1 cellular context compared by ENCODE assay signal in genomic region chr6:27138398-27138797, GRCh38.
TF ChIP-seq lines count a peak whose summit lies in the region.

No MANE protein-coding gene starts in this region.

TF ChIP-seq in K562, 482 proteins besides CTCF, POLR2A, EP300 and RAD21 (continued from another document and continues in another):
- TF ChIP-seq HINFP (tag; conservative IDR thresholded peaks at IDR 0.05; ENCODE audit: low read depth) (no peak), EWSR1 (IDR thresholded peaks at IDR 0.05; ENCODE audit: borderline replicate concordance, low read depth, partially characterized antibody) (no peak), TRIM25 (IDR thresholded peaks at IDR 0.05; ENCODE audit: borderline replicate concordance) (no peak), AFF1 (IDR thresholded peaks at IDR 0.05; ENCODE audit: low read depth in 1 of 2, partially characterized antibody in 2 of 2) (peak in 1 of 2 experiments; percentile 13), TRIM24 (IDR thresholded peaks at IDR 0.05) (no peak), ZC3H11A (IDR thresholded peaks at IDR 0.05; ENCODE audit: low read depth, low read length) (no peak), HDAC2 (IDR thresholded peaks at IDR 0.05) (no peak; the same call in 1 of the 2 replicates), NEUROD1 (IDR thresholded peaks at IDR 0.05; ENCODE audit: borderline replicate concordance, low read depth, low read length, partially characterized antibody) (no peak), HMGN3 (IDR thresholded peaks at IDR 0.05; ENCODE audit: borderline replicate concordance, extremely low read depth, insufficient read length, low read depth, low read length) (no peak), CGGBP1 (CRISPR knock-in tag; IDR thresholded peaks at IDR 0.05) (no peak; the same call in 1 of the 2 replicates), ZNF280A (IDR thresholded peaks at IDR 0.05; ENCODE audit: low read depth, partially characterized antibody) (no peak), SMAD2 (IDR thresholded peaks at IDR 0.05; ENCODE audit: low read depth, low read length) (no peak), IRF9 (tag; IDR thresholded peaks at IDR 0.05) (no peak), ZNF668 (CRISPR knock-in tag; IDR thresholded peaks at IDR 0.05) (no peak), ATF4 (CRISPR knock-in tag; IDR thresholded peaks at IDR 0.05) (peak; percentile 85), POLR3G (IDR thresholded peaks at IDR 0.05; ENCODE audit: extremely low read depth, insufficient read length, insufficient replicate concordance) (no peak), ZNF785 (CRISPR knock-in tag; IDR thresholded peaks at IDR 0.05) (no peak), VEZF1 (CRISPR knock-in tag; IDR thresholded peaks at IDR 0.05) (no peak), MCM3 (IDR thresholded peaks at IDR 0.05) (no peak), GATA2 (CRISPR knock-in tag; IDR thresholded peaks at IDR 0.05) (no peak), MTF1 (CRISPR knock-in tag; IDR thresholded peaks at IDR 0.05; ENCODE audit: borderline replicate concordance) (no peak), NCOR1 (IDR thresholded peaks at IDR 0.05) (peak; percentile 62), MTA3 (IDR thresholded peaks at IDR 0.05; ENCODE audit: borderline replicate concordance) (no peak), NFE2L1 (tag; IDR thresholded peaks at IDR 0.05; ENCODE audit: borderline replicate concordance, low read depth) (no peak), NFE2 (IDR thresholded peaks at IDR 0.05; ENCODE audit: low read depth) (no peak), BCLAF1 (IDR thresholded peaks at IDR 0.05; ENCODE audit: borderline replicate concordance in 1 of 2, control insufficient read depth in 1 of 2, low read depth in 2 of 2, low read length in 1 of 2) (peak in 1 of 2 experiments; percentile 72; a peak in 1 of 4 replicates), ZKSCAN3 (CRISPR knock-in tag; IDR thresholded peaks at IDR 0.05) (no peak), ZNF24 (IDR thresholded peaks at IDR 0.05) (no peak), ELF2 (CRISPR knock-in tag; IDR thresholded peaks at IDR 0.05) (no peak), KDM1A (IDR thresholded peaks at IDR 0.05) (no peak), E4F1 (CRISPR knock-in tag; IDR thresholded peaks at IDR 0.05; ENCODE audit: borderline replicate concordance) (no peak), HBP1 (CRISPR knock-in tag; IDR thresholded peaks at IDR 0.05) (no peak), RBM39 (optimal IDR thresholded peaks at IDR 0.05; ENCODE audit: low read depth, low read length) (no peak), ZNF77 (CRISPR knock-in tag; IDR thresholded peaks at IDR 0.05) (no peak), FUS (optimal IDR thresholded peaks at IDR 0.05; ENCODE audit: low read depth, low read length) (no peak), ZNF3 (CRISPR knock-in tag; IDR thresholded peaks at IDR 0.05) (no peak), ATF1 (CRISPR knock-in tag; IDR thresholded peaks at IDR 0.05) (no peak), ATF1 (tag; IDR thresholded peaks at IDR 0.05) (no peak), CCNT2 (IDR thresholded peaks at IDR 0.05; ENCODE audit: borderline replicate concordance, extremely low read depth, insufficient read length, low read depth, low read length) (no peak), TCF15 (CRISPR knock-in tag; IDR thresholded peaks at IDR 0.05) (no peak), ZNF408 (CRISPR knock-in tag; IDR thresholded peaks at IDR 0.05; ENCODE audit: low read depth) (no peak), BRD9 (IDR thresholded peaks at IDR 0.05; ENCODE audit: low read depth, partially characterized antibody) (no peak), HDAC8 (tag; IDR thresholded peaks at IDR 0.05) (no peak), ZNF76 (CRISPR knock-in tag; IDR thresholded peaks at IDR 0.05; ENCODE audit: borderline replicate concordance) (no peak)
